19 cellular contexts compared by ENCODE assay signal in genomic region chr7:84060760-84061261, GRCh38.
A peak's percentile ranks its signal among the peaks of the same experiment; 100 is the strongest.
DNase-seq lines count a peak whose midpoint lies in the region; ATAC-seq and TF ChIP-seq lines count a peak whose summit lies in the region.
"Had no signal": no experiment of that assay in that cellular context is flagged by ENCODE, and none has a peak within 500 bp of the region (broad histone marks: within the 10 kb centered on the region; RNA-seq: fewer than 3 reads in every experiment).

No MANE protein-coding gene starts in this region.

- H2AFZ ChIP-seq in Loucy (ENCODE audit: low read length), result no peak overlapping the region

- no peak overlapping the region for H3K4me3 ChIP-seq in Loucy (ENCODE audit: low read length, poor library complexity, severe bottlenecking)
- H3K4me3 ChIP-seq: BLaER1 treated with 17β-estradiol and CSF1 and Interleukin-3, amounts not matched to agents 10 nM and 100 nM; right atrium auricular region had no signal

- H3K36me3 ChIP-seq in Loucy (ENCODE audit: insufficient read depth, low read length), result no peaks in the 10 kb centered on the region
- H3K36me3 ChIP-seq: BLaER1 treated with 17β-estradiol and CSF1 and Interleukin-3, amounts not matched to agents 10 nM and 100 nM; right atrium auricular region had no signal

- ATAC-seq in sciatic nerve (no peak), HG02588 (IDR thresholded peaks at IDR 0.05; ENCODE audit: unreplicated experiment) (no peak)
- no peak for ATAC-seq in effector memory CD8-positive, alpha-beta T cell (replicated peaks)
- ATAC-seq: naive thymus-derived CD4-positive, alpha-beta T cell; stimulated activated naive CD8-positive, alpha-beta T cell treated with anti-CD3 and anti-CD28 coated beads, Interleukin-15, Interleukin-2, amounts not matched to agents 100 U/mL and 50 U/mL, for 24 hours had no signal

- DNase-seq in DMS53 treated with DMSO at 0.1 percent for 48 hours (lab: John Stamatoyannopoulos, UW; ENCODE audit: unreplicated experiment) (peak; percentile 75), astrocyte of the hippocampus (ENCODE audit: low read depth, low spot score) (peak; percentile 26), kidney tubule cell (ENCODE audit: low spot score) (peak; percentile 49), sciatic nerve (ENCODE audit: low spot score) (no peak)
- DNase-seq in effector memory CD8-positive, alpha-beta T cell, result no peak
- DNase-seq in activated CD4-positive, alpha-beta memory T cell treated with anti-CD3 and anti-CD28 coated beads, Interleukin-2, amount 10 ng/mL, durations not matched to agents 7 days and 5 days, result no peak
- DNase-seq: activated CD8-positive, alpha-beta memory T cell treated with anti-CD3 and anti-CD28 coated beads for 24 hours; activated naive CD4-positive, alpha-beta T cell treated with anti-CD3 and anti-CD28 coated beads for 36 hours; foreskin melanocyte; Kasumi-1; kidney; naive thymus-derived CD4-positive, alpha-beta T cell; NCI-H2171; stimulated activated CD4-positive, alpha-beta T cell treated with anti-CD3 and anti-CD28 coated beads, Interleukin-4, amount 100 ng/mL, for 4 hours; stimulated activated naive CD8-positive, alpha-beta T cell treated with anti-CD3 and anti-CD28 coated beads, Interleukin-15, Interleukin-2, amounts not matched to agents 100 U/mL and 50 U/mL, for 24 hours had no signal

- H3K4me1 Mint-ChIP-seq in effector memory CD8-positive, alpha-beta T cell (ENCODE audit: low read depth in 2 of 2), result no peaks in the 10 kb centered on the region
- H3K4me1 Mint-ChIP-seq in activated CD4-positive, alpha-beta memory T cell treated with anti-CD3 and anti-CD28 coated beads, Interleukin-2, amount 10 ng/mL, durations not matched to agents 7 days and 5 days, result no peaks in the 10 kb centered on the region

- no peaks in the 10 kb centered on the region for H3F3A ChIP-seq in Loucy (ENCODE audit: low read depth)

- no peak for TF ChIP-seq CTCF in Loucy (conservative IDR thresholded peaks at IDR 0.05; ENCODE audit: low read length)

- H3K79me2 ChIP-seq in Loucy (ENCODE audit: insufficient read depth, low read length), result no peaks in the 10 kb centered on the region

- intact Hi-C loops in sciatic nerve (cut with DNase I), result no loop called here

- H3K9me2 ChIP-seq in Loucy (replicated peaks; ENCODE audit: low read depth, low read length), result no peaks in the 10 kb centered on the region

- no peaks in the 10 kb centered on the region for H3K36me3 Mint-ChIP-seq in effector memory CD8-positive, alpha-beta T cell (ENCODE audit: insufficient read depth)
- H3K36me3 Mint-ChIP-seq in activated CD4-positive, alpha-beta memory T cell treated with anti-CD3 and anti-CD28 coated beads, Interleukin-2, amount 10 ng/mL, durations not matched to agents 7 days and 5 days (ENCODE audit: low read depth), result no peaks in the 10 kb centered on the region
- H3K36me3 Mint-ChIP-seq: naive thymus-derived CD4-positive, alpha-beta T cell had no signal

- H3K9me3 Mint-ChIP-seq in effector memory CD8-positive, alpha-beta T cell, result no peaks in the 10 kb centered on the region
- no peaks in the 10 kb centered on the region for H3K9me3 Mint-ChIP-seq in activated CD4-positive, alpha-beta memory T cell treated with anti-CD3 and anti-CD28 coated beads, Interleukin-2, amount 10 ng/mL, durations not matched to agents 7 days and 5 days

- POLR2A ChIA-PET in activated CD4-positive, alpha-beta memory T cell treated with anti-CD3 and anti-CD28 coated beads, Interleukin-2, amount 10 ng/mL, durations not matched to agents 7 days and 5 days (lab: Charles Lee), result no interaction called here

- no peaks in the 10 kb centered on the region for H3K27me3 ChIP-seq in Loucy (ENCODE audit: insufficient read depth, low read length, poor library complexity, severe bottlenecking)
- H3K27me3 ChIP-seq: BLaER1 treated with 17β-estradiol and CSF1 and Interleukin-3, amounts not matched to agents 10 nM and 100 nM; right atrium auricular region had no signal

- no peak overlapping the region for H3K4me3 Mint-ChIP-seq in effector memory CD8-positive, alpha-beta T cell
- H3K4me3 Mint-ChIP-seq in activated CD4-positive, alpha-beta memory T cell treated with anti-CD3 and anti-CD28 coated beads, Interleukin-2, amount 10 ng/mL, durations not matched to agents 7 days and 5 days, result no peak overlapping the region
- H3K4me3 Mint-ChIP-seq: activated naive CD4-positive, alpha-beta T cell treated with anti-CD3 and anti-CD28 coated beads for 36 hours; naive thymus-derived CD4-positive, alpha-beta T cell had no signal

- H3K4me2 ChIP-seq in Loucy (ENCODE audit: low read depth, low read length, poor library complexity, severe bottlenecking), result peak overlapping the region; percentile 30
- H3K4me2 ChIP-seq: BLaER1 treated with 17β-estradiol and CSF1 and Interleukin-3, amounts not matched to agents 10 nM and 100 nM had no signal

- no peak overlapping the region for H3K27ac Mint-ChIP-seq in effector memory CD8-positive, alpha-beta T cell
- H3K27ac Mint-ChIP-seq in activated CD4-positive, alpha-beta memory T cell treated with anti-CD3 and anti-CD28 coated beads, Interleukin-2, amount 10 ng/mL, durations not matched to agents 7 days and 5 days, result no peak overlapping the region
- H3K27ac Mint-ChIP-seq: activated naive CD4-positive, alpha-beta T cell treated with anti-CD3 and anti-CD28 coated beads for 36 hours had no signal

- no peak overlapping the region for H3K9ac ChIP-seq in Loucy (ENCODE audit: low read depth, low read length, poor library complexity, severe bottlenecking)
- H3K9ac ChIP-seq: BLaER1 treated with 17β-estradiol and CSF1 and Interleukin-3, amounts not matched to agents 10 nM and 100 nM had no signal

- no peaks in the 10 kb centered on the region for H3K27me3 Mint-ChIP-seq in effector memory CD8-positive, alpha-beta T cell
- H3K27me3 Mint-ChIP-seq in activated CD4-positive, alpha-beta memory T cell treated with anti-CD3 and anti-CD28 coated beads, Interleukin-2, amount 10 ng/mL, durations not matched to agents 7 days and 5 days, result no peaks in the 10 kb centered on the region
- H3K27me3 Mint-ChIP-seq: naive thymus-derived CD4-positive, alpha-beta T cell had no signal

- peaks cover 13% of the 10 kb centered on the region for H3K4me1 ChIP-seq in Loucy (ENCODE audit: insufficient read depth, low read length, poor library complexity, severe bottlenecking)
- H3K4me1 ChIP-seq: right atrium auricular region had no signal

- no peaks in the 10 kb centered on the region for H3K9me3 ChIP-seq in Loucy (ENCODE audit: insufficient read depth, low read depth, low read length)
- H3K9me3 ChIP-seq: BLaER1 treated with 17β-estradiol and CSF1 and Interleukin-3, amounts not matched to agents 10 nM and 100 nM; right atrium auricular region had no signal

- CTCF ChIA-PET in activated CD4-positive, alpha-beta memory T cell treated with anti-CD3 and anti-CD28 coated beads, Interleukin-2, amount 10 ng/mL, durations not matched to agents 7 days and 5 days (lab: Charles Lee), result no interaction called here

- no peaks in the 10 kb centered on the region for H4K20me1 ChIP-seq in Loucy (ENCODE audit: insufficient read depth, low read length, poor library complexity, severe bottlenecking)
- H4K20me1 ChIP-seq: BLaER1 treated with 17β-estradiol and CSF1 and Interleukin-3, amounts not matched to agents 10 nM and 100 nM had no signal

Comparison
In these comparisons a context has a peak if more than half of its experiments do, and no peak if none do; other contexts are left out.
1. DNase-seq: peak in DMS53 treated with DMSO at 0.1 percent for 48 hours (single experiment), astrocyte of the hippocampus (single experiment) and kidney tubule cell (single experiment); none in sciatic nerve (single experiment), effector memory CD8-positive, alpha-beta T cell (0 of 3) and activated CD4-positive, alpha-beta memory T cell treated with anti-CD3 and anti-CD28 coated beads, Interleukin-2, amount 10 ng/mL, durations not matched to agents 7 days and 5 days (single experiment).